In the genomic region with DNA sequence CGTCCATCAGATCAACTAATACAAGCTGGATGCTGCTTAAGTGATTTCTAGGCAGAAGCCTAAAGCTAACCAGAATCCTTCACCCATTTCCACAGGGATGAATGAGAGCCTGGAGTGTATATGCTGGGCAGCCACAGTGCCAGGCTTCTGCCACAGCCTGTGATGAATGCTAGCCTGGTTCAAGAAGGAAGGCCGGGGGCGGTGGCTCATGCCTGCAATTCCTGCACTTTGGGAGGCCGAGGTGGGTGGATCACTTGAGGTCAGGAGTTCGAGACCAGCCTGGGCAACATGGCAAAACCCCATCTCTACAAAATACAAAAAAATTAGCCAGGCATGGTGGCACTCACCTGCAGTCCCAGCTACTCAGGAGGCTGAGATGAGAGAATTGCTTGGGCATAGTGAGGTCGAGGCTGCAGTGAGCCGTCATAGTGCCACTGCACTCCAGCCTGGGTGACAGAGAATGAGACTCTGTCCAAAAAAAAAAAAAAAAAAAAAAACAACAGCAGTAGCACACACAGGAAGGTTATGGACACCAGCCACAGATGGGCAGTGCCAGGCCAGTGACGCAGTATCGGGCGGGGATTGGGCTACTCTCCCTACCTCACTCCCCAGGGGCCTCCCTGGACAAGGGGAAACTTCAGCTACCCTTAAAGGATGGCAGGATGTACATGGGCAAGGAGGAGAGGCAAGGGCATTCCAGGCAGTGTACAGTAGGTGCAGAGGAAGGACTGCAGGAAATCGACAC, we compare ENCODE assay signal across 8 cellular contexts. TPM values are rescaled to one million over a fixed set of nuclear protein-coding genes. Genes with fewer than 3 reads are reported as not detected.
DNase-seq lines count a peak whose midpoint lies in the region; ATAC-seq and TF ChIP-seq lines count a peak whose summit lies in the region.

No MANE protein-coding gene starts in this region.

- H3K36me3 ChIP-seq in heart right ventricle (no peaks in the 10 kb centered on the region), right atrium auricular region (no peaks in the 10 kb centered on the region)

- H3K36me3 Mint-ChIP-seq in activated T-helper 17 cell treated with anti-CD3 and anti-CD28 coated beads, Interleukin-2, amount 50 U/mL, for 72 hours (ENCODE audit: low read depth), result no peaks in the 10 kb centered on the region
- no peaks in the 10 kb centered on the region for H3K36me3 Mint-ChIP-seq in memory B cell

- TF ChIP-seq POLR2A in erythroblast (IDR thresholded peaks at IDR 0.05; ENCODE audit: low read length), result no peak

- H3K27ac Mint-ChIP-seq in activated T-helper 17 cell treated with anti-CD3 and anti-CD28 coated beads, Interleukin-2, amount 50 U/mL, for 72 hours, result peak overlapping the region; percentile 51
- H3K27ac Mint-ChIP-seq in memory B cell, result no peak overlapping the region

- DNase-seq in heart right ventricle (no peak), right atrium auricular region (ENCODE audit: low spot score) (no peak), memory B cell (ENCODE audit: low spot score in 2 of 2) (no peak), erythroblast (lab: John Stamatoyannopoulos, UW) (no peak)

- no peaks in the 10 kb centered on the region for H3K27me3 Mint-ChIP-seq in activated T-helper 17 cell treated with anti-CD3 and anti-CD28 coated beads, Interleukin-2, amount 50 U/mL, for 72 hours
- H3K27me3 Mint-ChIP-seq in memory B cell, result no peaks in the 10 kb centered on the region

- H3K9me3 Mint-ChIP-seq in activated T-helper 17 cell treated with anti-CD3 and anti-CD28 coated beads, Interleukin-2, amount 50 U/mL, for 72 hours, result no peaks in the 10 kb centered on the region
- no peaks in the 10 kb centered on the region for H3K9me3 Mint-ChIP-seq in memory B cell

- H3K4me1 Mint-ChIP-seq in activated T-helper 17 cell treated with anti-CD3 and anti-CD28 coated beads, Interleukin-2, amount 50 U/mL, for 72 hours, result peaks cover 23% of the 10 kb centered on the region
- peaks cover 19% of the 10 kb centered on the region for H3K4me1 Mint-ChIP-seq in memory B cell

- peak overlapping the region; percentile 65 for H3K4me3 Mint-ChIP-seq in activated T-helper 17 cell treated with anti-CD3 and anti-CD28 coated beads, Interleukin-2, amount 50 U/mL, for 72 hours
- peak overlapping the region; percentile 74 for H3K4me3 Mint-ChIP-seq in memory B cell

- TF ChIP-seq CTCF in heart right ventricle (IDR thresholded peaks at IDR 0.05) (no peak), right atrium auricular region (IDR thresholded peaks at IDR 0.05) (no peak)

- 84 to 85% methylated on average over 11 of the region's 11 CpGs for WGBS in heart right ventricle, 2 donors

- ATAC-seq in heart right ventricle (peak in 6 of 8 donors; percentile 5 to 23 (median 6)), memory B cell (ENCODE audit: low read depth) (no peak), HG03025 (IDR thresholded peaks at IDR 0.05; ENCODE audit: low FRiP score, unreplicated experiment) (no peak), HG02938 (IDR thresholded peaks at IDR 0.05; ENCODE audit: unreplicated experiment) (no peak), HG02981 (IDR thresholded peaks at IDR 0.05; ENCODE audit: unreplicated experiment) (no peak)
- no peak for ATAC-seq in activated T-helper 17 cell treated with anti-CD3 and anti-CD28 coated beads, Interleukin-2, amount 50 U/mL, for 72 hours (replicated peaks)

- H3K27ac ChIP-seq in heart right ventricle (no peak overlapping the region), right atrium auricular region (no peak overlapping the region)

- H3K4me1 ChIP-seq in heart right ventricle (peaks cover 0 to 14% (median 0%) of the 10 kb centered on the region in 9 donors), right atrium auricular region (peaks cover 0 to 7% of the 10 kb centered on the region in 2 donors)

- no peaks in the 10 kb centered on the region for H3K9me3 ChIP-seq in heart right ventricle
- H3K9me3 ChIP-seq in right atrium auricular region, result no peaks in the 10 kb centered on the region

- no peaks in the 10 kb centered on the region for H3K27me3 ChIP-seq in heart right ventricle
- H3K27me3 ChIP-seq in right atrium auricular region, result no peaks in the 10 kb centered on the region

- H3K4me3 ChIP-seq in heart right ventricle (no peak overlapping the region), right atrium auricular region (no peak overlapping the region)

- intact Hi-C loops in heart right ventricle (cut with DNase I), result loop anchor here in 2 of 10 donors (5.0 kb wide), 2 partner anchors 100 to 355 kb away; no protein-coding TSS in a partner anchor

RNA-seq across cellular contexts. Expression of a gene that starts 23.1 kb away (rescaled TPM):
- total RNA-seq in heart right ventricle (1 to 10 TPM; 2.6 to 6.1 (median 4.9) TPM), right atrium auricular region (1 to 10 TPM; 1.3 to 7.3 TPM)
- polyA plus RNA-seq in heart right ventricle, result 10 to 100 TPM in 1 of 2 donors, 1 to 10 TPM in 1; 6.2 to 10.2 TPM
- total RNA-seq in activated T-helper 17 cell treated with anti-CD3 and anti-CD28 coated beads, Interleukin-2, amount 50 U/mL, for 72 hours, result not detected

Comparison
In these comparisons a context has a peak if more than half of its experiments do, and no peak if none do; other contexts are left out.
1. ATAC-seq: peak in heart right ventricle (6 of 8); none in activated T-helper 17 cell treated with anti-CD3 and anti-CD28 coated beads, Interleukin-2, amount 50 U/mL, for 72 hours (single experiment), memory B cell (single experiment), HG03025 (single experiment), HG02938 (single experiment) and HG02981 (single experiment).